ENCODE assay signal across 9 cellular contexts in genomic region chr21:33968082-33968997, GRCh38. TPM values are rescaled to one million over a fixed set of nuclear protein-coding genes. Genes with fewer than 3 reads are reported as not detected.
DNase-seq lines count a peak whose midpoint lies in the region; ATAC-seq and TF ChIP-seq lines count a peak whose summit lies in the region.
"Had no signal": no experiment of that assay in that cellular context is flagged by ENCODE, and none has a peak within 500 bp of the region (broad histone marks: within the 10 kb centered on the region; RNA-seq: fewer than 3 reads in every experiment).

No MANE protein-coding gene starts in this region.

- no peak for TF ChIP-seq CTCF in type B pancreatic cell (conservative IDR thresholded peaks at IDR 0.05)

- peaks cover 3% of the 10 kb centered on the region for H3K9me3 Mint-ChIP-seq in activated naive CD8-positive, alpha-beta T cell (ENCODE audit: low read depth)
- peaks cover 13% of the 10 kb centered on the region for H3K9me3 Mint-ChIP-seq in type B pancreatic cell
- H3K9me3 Mint-ChIP-seq: natural killer cell had no signal

- H3K4me3 Mint-ChIP-seq in activated naive CD8-positive, alpha-beta T cell: no peak overlapping the region
- peak overlapping the region; percentile 63 for H3K4me3 Mint-ChIP-seq in type B pancreatic cell
- H3K4me3 Mint-ChIP-seq: natural killer cell had no signal

- no peaks in the 10 kb centered on the region for H3K27me3 ChIP-seq in HUES6 (ENCODE audit: control insufficient read depth, insufficient read depth, low read length)
- no peaks in the 10 kb centered on the region; the same call in 1 of the 2 replicates for H3K27me3 ChIP-seq in iPS DF 6.9 (ENCODE audit: control insufficient read depth, insufficient read depth, low read length)

- DNase-seq in DMS53 treated with DMSO at 0.1 percent for 48 hours (lab: John Stamatoyannopoulos, UW; ENCODE audit: unreplicated experiment): peak; percentile 25
- DNase-seq in iPS DF 6.9 (ENCODE audit: low read depth, low spot score): peak; percentile 22
- no peak for DNase-seq in type B pancreatic cell (ENCODE audit: extremely low spot score, unreplicated experiment)
- DNase-seq in stimulated activated naive CD4-positive, alpha-beta T cell treated with Interleukin-2 at 50 U/mL for 16 hours (lab: John Stamatoyannopoulos, UW): no peak
- DNase-seq in NCI-H774 (lab: John Stamatoyannopoulos, UW): no peak
- DNase-seq: natural killer cell had no signal

- H3K27me3 Mint-ChIP-seq in activated naive CD8-positive, alpha-beta T cell: no peaks in the 10 kb centered on the region
- no peaks in the 10 kb centered on the region for H3K27me3 Mint-ChIP-seq in type B pancreatic cell

- H3K36me3 ChIP-seq in HUES6 (ENCODE audit: control insufficient read depth, insufficient read depth, low read length) (no peaks in the 10 kb centered on the region), iPS DF 6.9 (ENCODE audit: control insufficient read depth, insufficient read depth, low read length) (no peaks in the 10 kb centered on the region)

- H3K9me3 ChIP-seq in HUES6 (ENCODE audit: control insufficient read depth, insufficient read depth, low read depth, low read length) (no peaks in the 10 kb centered on the region; the same call in 1 of the 2 replicates), iPS DF 6.9 (ENCODE audit: control insufficient read depth, insufficient read depth, low read length) (no peaks in the 10 kb centered on the region)

- peaks cover 19% of the 10 kb centered on the region for H3K4me1 ChIP-seq in HUES6 (ENCODE audit: control insufficient read depth, insufficient read depth, low read length)
- peaks cover 6% of the 10 kb centered on the region; the same call in 1 of the 2 replicates for H3K4me1 ChIP-seq in iPS DF 6.9 (ENCODE audit: control insufficient read depth, insufficient read depth, low read length)

- H3K4me1 Mint-ChIP-seq in activated naive CD8-positive, alpha-beta T cell (ENCODE audit: low read depth): peaks cover 27% of the 10 kb centered on the region
- H3K4me1 Mint-ChIP-seq in type B pancreatic cell (ENCODE audit: unreplicated experiment): peaks cover 31% of the 10 kb centered on the region

- no peak overlapping the region for H3K9ac ChIP-seq in HUES6 (ENCODE audit: low read length)

- H3K4me3 ChIP-seq in HUES6 (ENCODE audit: low read depth, low read length) (peak overlapping the region; percentile 21), iPS DF 6.9 (ENCODE audit: low read length) (no peak overlapping the region)

- peaks cover 24% of the 10 kb centered on the region for H3K36me3 Mint-ChIP-seq in activated naive CD8-positive, alpha-beta T cell
- H3K36me3 Mint-ChIP-seq in type B pancreatic cell: peaks cover 7% of the 10 kb centered on the region
- H3K36me3 Mint-ChIP-seq: natural killer cell had no signal

- ATAC-seq in GM21447 (IDR thresholded peaks at IDR 0.05; ENCODE audit: unreplicated experiment): no peak

- H3K27ac Mint-ChIP-seq in activated naive CD8-positive, alpha-beta T cell: peak overlapping the region; percentile 23
- peak overlapping the region; percentile 79 for H3K27ac Mint-ChIP-seq in type B pancreatic cell
- H3K27ac Mint-ChIP-seq: natural killer cell had no signal

- WGBS in iPS DF 6.9 (ENCODE audit: insufficient coverage, insufficient read length): no CpG with 5 or more reads among the region's 5 CpGs

- H3K27ac ChIP-seq in HUES6 (ENCODE audit: low read depth, low read length) (no peak overlapping the region), iPS DF 6.9 (ENCODE audit: low read length) (no peak overlapping the region)

RNA-seq across cellular contexts. Expression of gene ATP5PO, which starts 52.7 kb away (rescaled TPM):
- total RNA-seq in type B pancreatic cell (ENCODE audit: low replicate concordance): 257 and 264 TPM in 2 replicates

Comparison
In these comparisons a context has a peak if more than half of its experiments do, and no peak if none do; other contexts are left out.
1. DNase-seq: peak in DMS53 treated with DMSO at 0.1 percent for 48 hours (single experiment) and iPS DF 6.9 (single experiment); none in type B pancreatic cell (single experiment), stimulated activated naive CD4-positive, alpha-beta T cell treated with Interleukin-2 at 50 U/mL for 16 hours (single experiment) and NCI-H774 (single experiment).